ENCODE assay signal across 8 cellular contexts in genomic region chr17:67421869-67422273, GRCh38. TPM values are rescaled to one million over a fixed set of nuclear protein-coding genes. Genes with fewer than 3 reads are reported as not detected.
A peak's percentile ranks its signal among the peaks of the same experiment; 100 is the strongest.
DNase-seq lines count a peak whose midpoint lies in the region; ATAC-seq and TF ChIP-seq lines count a peak whose summit lies in the region.

No MANE protein-coding gene starts in this region.

- H3K27ac ChIP-seq in BLaER1 treated with 17β-estradiol and CSF1 and Interleukin-3, amounts not matched to agents 10 nM and 100 nM = peak overlapping the region in 8 of 11 experiments; percentile 12 to 62 (median 41); a peak in 14 of 22 replicates
- no peak overlapping the region for H3K27ac ChIP-seq in fibroblast of lung (ENCODE audit: insufficient read depth, low read length)
- peak overlapping the region; percentile 51 for H3K27ac ChIP-seq in skeletal muscle tissue (ENCODE audit: low read depth, low read length)

- no peak overlapping the region for H2AFZ ChIP-seq in fibroblast of lung (ENCODE audit: low read length)

- no peak for ATAC-seq in HG02588 (IDR thresholded peaks at IDR 0.05; ENCODE audit: unreplicated experiment)
- ATAC-seq in GM18519 (IDR thresholded peaks at IDR 0.05; ENCODE audit: low FRiP score, unreplicated experiment) = no peak

- H4K20me1 ChIP-seq in BLaER1 treated with 17β-estradiol and CSF1 and Interleukin-3, amounts not matched to agents 10 nM and 100 nM = peaks cover 0 to 12% (median 0%) of the 10 kb centered on the region in 11 experiments; a peak in 2 of 22 replicates
- no peaks in the 10 kb centered on the region for H4K20me1 ChIP-seq in fibroblast of lung (ENCODE audit: control insufficient read depth, extremely low read depth, insufficient read depth, low read length)

- no peak for TF ChIP-seq CTCF in fibroblast of lung (conservative IDR thresholded peaks at IDR 0.05 in 1 of 2, IDR thresholded peaks at IDR 0.05 in 1 of 2; ENCODE audit: low read depth in 1 of 2, low read length in 2 of 2)

- H3K36me3 ChIP-seq in BLaER1 treated with 17β-estradiol and CSF1 and Interleukin-3, amounts not matched to agents 10 nM and 100 nM = peaks cover 0 to 21% (median 0%) of the 10 kb centered on the region in 11 experiments; a peak in 7 of 22 replicates
- H3K36me3 ChIP-seq in fibroblast of lung (ENCODE audit: control insufficient read depth, insufficient read depth, low read length) (no peaks in the 10 kb centered on the region), skeletal muscle tissue (ENCODE audit: control insufficient read depth in 3 of 3, insufficient read depth in 3 of 3, low read length in 3 of 3) (no peaks in the 10 kb centered on the region)

- no peaks in the 10 kb centered on the region for H3K36me3 Mint-ChIP-seq in IgD-negative memory B cell

- no peaks in the 10 kb centered on the region for H3K27me3 Mint-ChIP-seq in IgD-negative memory B cell

- peak overlapping the region in 1 of 4 donors; percentile 56 for H3K4me3 Mint-ChIP-seq in IgD-negative memory B cell

- H3K9ac ChIP-seq in BLaER1 treated with 17β-estradiol and CSF1 and Interleukin-3, amounts not matched to agents 10 nM and 100 nM = no peak overlapping the region
- H3K9ac ChIP-seq in fibroblast of lung (ENCODE audit: insufficient read depth, low read length) = no peak overlapping the region
- no peak overlapping the region for H3K9ac ChIP-seq in skeletal muscle tissue (ENCODE audit: low read depth in 1 of 3, low read length in 3 of 3)

- peaks cover 7 to 14% (median 14%) of the 10 kb centered on the region in 3 donors for H3K4me1 Mint-ChIP-seq in IgD-negative memory B cell

- no peaks in the 10 kb centered on the region for H3K27me3 ChIP-seq in BLaER1 treated with 17β-estradiol and CSF1 and Interleukin-3, amounts not matched to agents 10 nM and 100 nM
- H3K27me3 ChIP-seq in fibroblast of lung (ENCODE audit: control insufficient read depth, insufficient read depth, low read length) = no peaks in the 10 kb centered on the region
- H3K27me3 ChIP-seq in skeletal muscle tissue (ENCODE audit: control insufficient read depth in 3 of 3, insufficient read depth in 3 of 3, low read length in 3 of 3) = no peaks in the 10 kb centered on the region

- peaks cover 39 to 54% (median 46%) of the 10 kb centered on the region in 10 experiments for H3K4me1 ChIP-seq in BLaER1 treated with 17β-estradiol and CSF1 and Interleukin-3, amounts not matched to agents 10 nM and 100 nM
- no peaks in the 10 kb centered on the region for H3K4me1 ChIP-seq in fibroblast of lung (ENCODE audit: control insufficient read depth, extremely low read depth, insufficient read depth, low read length)
- no peaks in the 10 kb centered on the region for H3K4me1 ChIP-seq in skeletal muscle tissue (ENCODE audit: control insufficient read depth in 3 of 3, insufficient read depth in 3 of 3, low read length in 3 of 3)

- peak; percentile 34 for DNase-seq in activated CD4-positive, alpha-beta T cell treated with anti-CD3 and anti-CD28 coated beads, Interleukin-2, amount 50 U/mL, for 1 hour
- DNase-seq in fibroblast of lung (ENCODE audit: low read depth in 2 of 2) (peak; percentile 73 to 96), Ammon's horn (ENCODE audit: low spot score) (no peak)

- peaks cover 0 to 6% (median 0%) of the 10 kb centered on the region in 11 experiments; a peak in 1 of 22 replicates for H3K9me3 ChIP-seq in BLaER1 treated with 17β-estradiol and CSF1 and Interleukin-3, amounts not matched to agents 10 nM and 100 nM (replicated peaks in 1 of 11)
- H3K9me3 ChIP-seq in fibroblast of lung (ENCODE audit: control insufficient read depth, insufficient read depth, low read depth, low read length) = no peaks in the 10 kb centered on the region
- no peaks in the 10 kb centered on the region for H3K9me3 ChIP-seq in skeletal muscle tissue (ENCODE audit: control insufficient read depth in 3 of 3, low read length in 3 of 3)

- H3K4me3 ChIP-seq in BLaER1 treated with 17β-estradiol and CSF1 and Interleukin-3, amounts not matched to agents 10 nM and 100 nM = no peak overlapping the region
- H3K4me3 ChIP-seq in fibroblast of lung (replicated peaks in 1 of 4; ENCODE audit: control extremely low read depth in 1 of 4, insufficient read depth in 1 of 4, low read depth in 3 of 4, low read length in 4 of 4) (no peak overlapping the region), skeletal muscle tissue (ENCODE audit: low read length in 3 of 3) (no peak overlapping the region)

- H3K9me3 Mint-ChIP-seq in IgD-negative memory B cell = no peaks in the 10 kb centered on the region

- no peaks in the 10 kb centered on the region for H3K79me2 ChIP-seq in fibroblast of lung (ENCODE audit: control insufficient read depth, insufficient read depth, low read length)

- H3K27ac Mint-ChIP-seq in IgD-negative memory B cell = peak overlapping the region in 2 of 3 donors; percentile 71 to 92

- H3K4me2 ChIP-seq in BLaER1 treated with 17β-estradiol and CSF1 and Interleukin-3, amounts not matched to agents 10 nM and 100 nM = peak overlapping the region; percentile 5 to 86 (median 62); a peak in 21 of 22 replicates
- H3K4me2 ChIP-seq in fibroblast of lung (ENCODE audit: extremely low read depth, insufficient read depth, low read length) = no peak overlapping the region

RNA-seq across cellular contexts. Expression of gene PITPNC1, which starts 44.8 kb away (rescaled TPM):
- polyA plus RNA-seq in IgD-negative memory B cell (26.0 TPM), fibroblast of lung (7.1 and 18.1 TPM in 2 replicates)
- total RNA-seq in fibroblast of lung (4.1 and 5.8 TPM in 2 replicates), skeletal muscle tissue (9.4 TPM)
- 6.1 and 14.6 TPM in 2 replicates for polyA plus RNA-seq in fibroblast of lung (2012)
- 3.1 and 9.2 TPM in 2 replicates for polyA minus RNA-seq in fibroblast of lung (ENCODE audit: low replicate concordance)

RNA-seq across cellular contexts. Expression of gene PSMD12, which starts 55.5 kb away (rescaled TPM):
- polyA plus RNA-seq in IgD-negative memory B cell (30.1 TPM), fibroblast of lung (66.2 and 74.2 TPM in 2 replicates)
- total RNA-seq in fibroblast of lung (19.3 and 21.3 TPM in 2 replicates), skeletal muscle tissue (21.4 TPM)
- polyA plus RNA-seq in fibroblast of lung (2012) = 45.6 and 55.4 TPM in 2 replicates
- polyA minus RNA-seq in fibroblast of lung (ENCODE audit: low replicate concordance) = 7.7 and 12.0 TPM in 2 replicates
